In genomic region chr11:67667490-67668190, GRCh38 we compare ENCODE assay signal across 1 cellular context.
TF ChIP-seq lines count a peak whose summit lies in the region.

No MANE protein-coding gene starts in this region.

TF ChIP-seq in SK-N-SH, 30 proteins besides CTCF, POLR2A, EP300 and RAD21 (continued from another document):
- no peak for TF ChIP-seq ZBTB33 (IDR thresholded peaks at IDR 0.05; ENCODE audit: borderline replicate concordance, low read depth)
- TF ChIP-seq SMC3 (IDR thresholded peaks at IDR 0.05; ENCODE audit: low read depth, low read length) = no peak
- TF ChIP-seq MAX (IDR thresholded peaks at IDR 0.05; ENCODE audit: low read depth) = no peak
- no peak for TF ChIP-seq MXI1 (IDR thresholded peaks at IDR 0.05; ENCODE audit: low read depth, low read length)
- no peak for TF ChIP-seq ELF1 (IDR thresholded peaks at IDR 0.05)
- TF ChIP-seq REST (IDR thresholded peaks at IDR 0.05; ENCODE audit: low read depth, low read length) = no peak
- no peak for TF ChIP-seq CHD2 (IDR thresholded peaks at IDR 0.05; ENCODE audit: low read length, partially characterized antibody)
- no peak for TF ChIP-seq PBX3 (IDR thresholded peaks at IDR 0.05)
- no peak for TF ChIP-seq FOXJ3 (CRISPR knock-in tag; IDR thresholded peaks at IDR 0.05)
- TF ChIP-seq RXRA (IDR thresholded peaks at IDR 0.05; ENCODE audit: borderline replicate concordance, low read depth) = no peak
- TF ChIP-seq USF2 (IDR thresholded peaks at IDR 0.05; ENCODE audit: borderline replicate concordance, low read depth, low read length) = no peak
